ENCODE assay signal across 1 cellular context in the genomic region with DNA sequence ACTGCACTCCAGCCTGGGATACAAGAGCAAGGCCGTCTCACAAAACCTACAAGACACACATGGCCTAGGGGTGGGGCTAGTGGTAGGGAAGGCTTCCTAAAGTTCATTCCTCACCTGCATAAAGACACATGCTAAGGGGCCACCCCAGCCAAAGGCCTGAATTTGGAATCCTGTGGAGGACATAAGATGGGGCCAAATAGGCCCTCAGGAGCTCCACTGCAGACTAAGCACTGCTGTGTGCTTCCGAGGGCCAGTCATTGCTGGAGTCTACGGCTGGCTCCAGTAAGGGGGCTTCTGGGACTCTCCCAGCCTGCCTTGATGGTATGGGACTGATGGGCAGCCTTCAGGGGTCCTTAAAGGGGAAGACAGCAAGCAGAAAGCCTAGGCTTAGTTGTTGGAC.
TF ChIP-seq lines count a peak whose summit lies in the region.

No MANE protein-coding gene starts in this region.

TF ChIP-seq in HepG2, 621 proteins besides CTCF, POLR2A, EP300 and RAD21:
- no peak for TF ChIP-seq MBD4 (IDR thresholded peaks at IDR 0.05; ENCODE audit: borderline replicate concordance, low read length)
- TF ChIP-seq, protein P1, sequence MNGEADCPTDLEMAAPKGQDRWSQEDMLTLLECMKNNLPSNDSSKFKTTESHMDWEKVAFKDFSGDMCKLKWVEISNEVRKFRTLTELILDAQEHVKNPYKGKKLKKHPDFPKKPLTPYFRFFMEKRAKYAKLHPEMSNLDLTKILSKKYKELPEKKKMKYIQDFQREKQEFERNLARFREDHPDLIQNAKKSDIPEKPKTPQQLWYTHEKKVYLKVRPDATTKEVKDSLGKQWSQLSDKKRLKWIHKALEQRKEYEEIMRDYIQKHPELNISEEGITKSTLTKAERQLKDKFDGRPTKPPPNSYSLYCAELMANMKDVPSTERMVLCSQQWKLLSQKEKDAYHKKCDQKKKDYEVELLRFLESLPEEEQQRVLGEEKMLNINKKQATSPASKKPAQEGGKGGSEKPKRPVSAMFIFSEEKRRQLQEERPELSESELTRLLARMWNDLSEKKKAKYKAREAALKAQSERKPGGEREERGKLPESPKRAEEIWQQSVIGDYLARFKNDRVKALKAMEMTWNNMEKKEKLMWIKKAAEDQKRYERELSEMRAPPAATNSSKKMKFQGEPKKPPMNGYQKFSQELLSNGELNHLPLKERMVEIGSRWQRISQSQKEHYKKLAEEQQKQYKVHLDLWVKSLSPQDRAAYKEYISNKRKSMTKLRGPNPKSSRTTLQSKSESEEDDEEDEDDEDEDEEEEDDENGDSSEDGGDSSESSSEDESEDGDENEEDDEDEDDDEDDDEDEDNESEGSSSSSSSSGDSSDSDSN (CRISPR knock-in tag; IDR thresholded peaks at IDR 0.05), result no peak
